Comparison of ENCODE assay signal across 1 cellular context in the genomic region with DNA sequence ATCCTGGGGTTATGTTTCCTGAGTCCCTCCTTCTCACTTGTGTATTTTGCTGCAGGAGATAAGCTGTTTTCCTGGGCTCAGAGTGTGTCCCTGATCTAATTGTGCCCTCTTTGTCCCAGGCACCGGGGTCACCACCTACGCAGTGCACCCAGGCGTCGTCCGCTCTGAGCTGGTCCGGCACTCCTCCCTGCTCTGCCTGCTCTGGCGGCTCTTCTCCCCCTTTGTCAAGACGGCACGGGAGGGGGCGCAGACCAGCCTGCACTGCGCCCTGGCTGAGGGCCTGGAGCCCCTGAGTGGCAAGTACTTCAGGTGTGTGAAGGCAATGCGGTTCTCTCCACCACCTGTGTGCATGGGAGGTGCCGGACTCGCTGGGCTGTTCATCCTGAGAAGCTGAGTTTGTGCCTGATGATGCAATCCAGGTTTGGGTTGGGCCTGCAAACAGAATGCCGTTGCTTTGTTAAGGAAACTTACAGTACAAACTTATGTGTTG.
TF ChIP-seq lines count a peak whose summit lies in the region.

No MANE protein-coding gene starts in this region.

TF ChIP-seq in liver, 16 proteins besides CTCF, POLR2A, EP300 and RAD21:
- TF ChIP-seq TAF1 (conservative IDR thresholded peaks at IDR 0.05): no peak
- peak; percentile 38 for TF ChIP-seq FOXA1 (IDR thresholded peaks at IDR 0.05)
- peak; percentile 25 to 83 for TF ChIP-seq RXRA (IDR thresholded peaks at IDR 0.05)
- TF ChIP-seq, protein P1, sequence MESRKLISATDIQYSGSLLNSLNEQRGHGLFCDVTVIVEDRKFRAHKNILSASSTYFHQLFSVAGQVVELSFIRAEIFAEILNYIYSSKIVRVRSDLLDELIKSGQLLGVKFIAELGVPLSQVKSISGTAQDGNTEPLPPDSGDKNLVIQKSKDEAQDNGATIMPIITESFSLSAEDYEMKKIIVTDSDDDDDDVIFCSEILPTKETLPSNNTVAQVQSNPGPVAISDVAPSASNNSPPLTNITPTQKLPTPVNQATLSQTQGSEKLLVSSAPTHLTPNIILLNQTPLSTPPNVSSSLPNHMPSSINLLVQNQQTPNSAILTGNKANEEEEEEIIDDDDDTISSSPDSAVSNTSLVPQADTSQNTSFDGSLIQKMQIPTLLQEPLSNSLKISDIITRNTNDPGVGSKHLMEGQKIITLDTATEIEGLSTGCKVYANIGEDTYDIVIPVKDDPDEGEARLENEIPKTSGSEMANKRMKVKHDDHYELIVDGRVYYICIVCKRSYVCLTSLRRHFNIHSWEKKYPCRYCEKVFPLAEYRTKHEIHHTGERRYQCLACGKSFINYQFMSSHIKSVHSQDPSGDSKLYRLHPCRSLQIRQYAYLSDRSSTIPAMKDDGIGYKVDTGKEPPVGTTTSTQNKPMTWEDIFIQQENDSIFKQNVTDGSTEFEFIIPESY (IDR thresholded peaks at IDR 0.05): peak; percentile 36
- TF ChIP-seq, protein P2, sequence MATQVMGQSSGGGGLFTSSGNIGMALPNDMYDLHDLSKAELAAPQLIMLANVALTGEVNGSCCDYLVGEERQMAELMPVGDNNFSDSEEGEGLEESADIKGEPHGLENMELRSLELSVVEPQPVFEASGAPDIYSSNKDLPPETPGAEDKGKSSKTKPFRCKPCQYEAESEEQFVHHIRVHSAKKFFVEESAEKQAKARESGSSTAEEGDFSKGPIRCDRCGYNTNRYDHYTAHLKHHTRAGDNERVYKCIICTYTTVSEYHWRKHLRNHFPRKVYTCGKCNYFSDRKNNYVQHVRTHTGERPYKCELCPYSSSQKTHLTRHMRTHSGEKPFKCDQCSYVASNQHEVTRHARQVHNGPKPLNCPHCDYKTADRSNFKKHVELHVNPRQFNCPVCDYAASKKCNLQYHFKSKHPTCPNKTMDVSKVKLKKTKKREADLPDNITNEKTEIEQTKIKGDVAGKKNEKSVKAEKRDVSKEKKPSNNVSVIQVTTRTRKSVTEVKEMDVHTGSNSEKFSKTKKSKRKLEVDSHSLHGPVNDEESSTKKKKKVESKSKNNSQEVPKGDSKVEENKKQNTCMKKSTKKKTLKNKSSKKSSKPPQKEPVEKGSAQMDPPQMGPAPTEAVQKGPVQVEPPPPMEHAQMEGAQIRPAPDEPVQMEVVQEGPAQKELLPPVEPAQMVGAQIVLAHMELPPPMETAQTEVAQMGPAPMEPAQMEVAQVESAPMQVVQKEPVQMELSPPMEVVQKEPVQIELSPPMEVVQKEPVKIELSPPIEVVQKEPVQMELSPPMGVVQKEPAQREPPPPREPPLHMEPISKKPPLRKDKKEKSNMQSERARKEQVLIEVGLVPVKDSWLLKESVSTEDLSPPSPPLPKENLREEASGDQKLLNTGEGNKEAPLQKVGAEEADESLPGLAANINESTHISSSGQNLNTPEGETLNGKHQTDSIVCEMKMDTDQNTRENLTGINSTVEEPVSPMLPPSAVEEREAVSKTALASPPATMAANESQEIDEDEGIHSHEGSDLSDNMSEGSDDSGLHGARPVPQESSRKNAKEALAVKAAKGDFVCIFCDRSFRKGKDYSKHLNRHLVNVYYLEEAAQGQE (IDR thresholded peaks at IDR 0.05): no peak
- TF ChIP-seq HNF4G (IDR thresholded peaks at IDR 0.05): no peak
- TF ChIP-seq FOXA2 (IDR thresholded peaks at IDR 0.05): peak; percentile 22
- TF ChIP-seq, protein P3, sequence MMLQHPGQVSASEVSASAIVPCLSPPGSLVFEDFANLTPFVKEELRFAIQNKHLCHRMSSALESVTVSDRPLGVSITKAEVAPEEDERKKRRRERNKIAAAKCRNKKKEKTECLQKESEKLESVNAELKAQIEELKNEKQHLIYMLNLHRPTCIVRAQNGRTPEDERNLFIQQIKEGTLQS (IDR thresholded peaks at IDR 0.05): peak; percentile 92
- TF ChIP-seq YY1 (IDR thresholded peaks at IDR 0.05): peak; percentile 58
- no peak for TF ChIP-seq NR2F2 (IDR thresholded peaks at IDR 0.05)
- TF ChIP-seq, protein P4, sequence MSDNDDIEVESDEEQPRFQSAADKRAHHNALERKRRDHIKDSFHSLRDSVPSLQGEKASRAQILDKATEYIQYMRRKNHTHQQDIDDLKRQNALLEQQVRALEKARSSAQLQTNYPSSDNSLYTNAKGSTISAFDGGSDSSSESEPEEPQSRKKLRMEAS (IDR thresholded peaks at IDR 0.05): peak; percentile 45
- no peak for TF ChIP-seq SP1 (IDR thresholded peaks at IDR 0.05)
- peak in 1 of 2 donors; percentile 74 for TF ChIP-seq HNF4A (conservative IDR thresholded peaks at IDR 0.05)
- TF ChIP-seq EGR1 (IDR thresholded peaks at IDR 0.05; ENCODE audit: low read depth in 2 of 2): peak in 1 of 2 donors; percentile 90
- no peak for TF ChIP-seq GABPA (IDR thresholded peaks at IDR 0.05 in 1 of 2, conservative IDR thresholded peaks at IDR 0.05 in 1 of 2)
- TF ChIP-seq JUND (IDR thresholded peaks at IDR 0.05): no peak
